Comparison of ENCODE assay signal across 8 cellular contexts in genomic region chr4:183256756-183257385, GRCh38.
DNase-seq lines count a peak whose midpoint lies in the region; ATAC-seq and TF ChIP-seq lines count a peak whose summit lies in the region.

No MANE protein-coding gene starts in this region.

- H3K36me3 Mint-ChIP-seq in MCF 10A (ENCODE audit: insufficient read depth, unreplicated experiment), result peaks cover 51% of the 10 kb centered on the region

- peaks cover 0 to 15% of the 10 kb centered on the region in 2 donors for H3K36me3 ChIP-seq in left lung

- H3K9me3 Mint-ChIP-seq in MCF 10A (ENCODE audit: unreplicated experiment), result no peaks in the 10 kb centered on the region

- H3K4me1 Mint-ChIP-seq in MCF 10A (ENCODE audit: insufficient read depth, unreplicated experiment), result no peaks in the 10 kb centered on the region

- intact Hi-C loops in MCF 10A (cut with micrococcal nuclease) (no loop called here), left lung (cut with DNase I) (loop anchor here (5.0 to 10.0 kb wide), 3 partner anchors 185 to 322 kb away; no protein-coding TSS in a partner anchor)

- peak; percentile 82 for ATAC-seq in GM19395 (IDR thresholded peaks at IDR 0.05; ENCODE audit: unreplicated experiment)
- ATAC-seq in left lung, result peak; percentile 68

- no peaks in the 10 kb centered on the region for H3K27me3 ChIP-seq in left lung

- BruUV-seq in MCF 10A (replicated peaks; lab: Mats Ljungman, UMichigan), result no TSS peak

- POLR2A ChIA-PET in MCF 10A (lab: Yijun Ruan, JAX), result interaction anchor here (1.0 kb wide), 1 partner anchor 158 kb away, joined by 5 read pairs; the partner anchor contains the start of gene WWC2

- H3K9me3 ChIP-seq in left lung, result no peaks in the 10 kb centered on the region

- CTCF ChIA-PET in MCF 10A (lab: Yijun Ruan, JAX), result interaction anchor here (0.6 to 11.4 kb wide), 48 partner anchors 8 to 917 kb away, joined by 3 to 258 read pairs (median 4); no protein-coding TSS in a partner anchor

- H3K4me3 Mint-ChIP-seq in MCF 10A (ENCODE audit: unreplicated experiment), result no peak overlapping the region

- H3K4me3 ChIP-seq in left lung, result no peak overlapping the region

- no peak overlapping the region for H3K27ac Mint-ChIP-seq in MCF 10A (ENCODE audit: low read depth, unreplicated experiment)

- TF ChIP-seq CTCF in MCF 10A (IDR thresholded peaks at IDR 0.05; ENCODE audit: unreplicated experiment) (peak; percentile 73), left lung (IDR thresholded peaks at IDR 0.05) (peak; percentile 65 to 76)

- H3K4me1 ChIP-seq in left lung, result peaks cover 4 to 10% of the 10 kb centered on the region in 2 donors

- DNase-seq in COR-L47 (lab: John Stamatoyannopoulos, UW) (peak; percentile 7), HT1080 (ENCODE audit: low read depth) (peak; percentile 26), T-helper 1 cell (peak in 3 of 5 donors; percentile 8 to 26 (median 12)), MCF 10A (ENCODE audit: unreplicated experiment) (peak; percentile 52), left lung (no peak), NCI-H2029 treated with DMSO at 0.1 percent for 48 hours (lab: John Stamatoyannopoulos, UW) (no peak)
- DNase-seq in stimulated activated CD8-positive, alpha-beta memory T cell treated with anti-CD3 and anti-CD28 coated beads, Interleukin-2, amount 100 ng/mL, for 48 hours (ENCODE audit: low read depth in 2 of 2), result peak; percentile 20 to 27

- H3K27ac ChIP-seq in left lung, result no peak overlapping the region

- H3K27me3 Mint-ChIP-seq in MCF 10A (ENCODE audit: insufficient read depth, unreplicated experiment), result no peaks in the 10 kb centered on the region

Comparison
In these comparisons a context has a peak if more than half of its experiments do, and no peak if none do; other contexts are left out.
1. DNase-seq: peak in COR-L47 (single experiment), HT1080 (single experiment), T-helper 1 cell (3 of 5), MCF 10A (single experiment) and stimulated activated CD8-positive, alpha-beta memory T cell treated with anti-CD3 and anti-CD28 coated beads, Interleukin-2, amount 100 ng/mL, for 48 hours (2 of 2); none in left lung (0 of 2) and NCI-H2029 treated with DMSO at 0.1 percent for 48 hours (single experiment).